Comparison of ENCODE assay signal across 21 cellular contexts in genomic region chr5:112279082-112279481, GRCh38.
A peak's percentile ranks its signal among the peaks of the same experiment; 100 is the strongest.
DNase-seq lines count a peak whose midpoint lies in the region; FAIRE-seq and TF ChIP-seq lines count a peak whose summit lies in the region.
"Had no signal": no experiment of that assay in that cellular context is flagged by ENCODE, and none has a peak within 500 bp of the region (broad histone marks: within the 10 kb centered on the region; RNA-seq: fewer than 3 reads in every experiment).

No MANE protein-coding gene starts in this region.

- peaks cover 10% of the 10 kb centered on the region for H3K9me3 Mint-ChIP-seq in glutamatergic neuron (ENCODE audit: unreplicated experiment)
- H3K9me3 Mint-ChIP-seq: CD4-positive, CD25-positive, alpha-beta regulatory T cell; CD8-positive, alpha-beta T cell; GM23338; H9 had no signal

- H3K27ac Mint-ChIP-seq in glutamatergic neuron (ENCODE audit: unreplicated experiment), result peak overlapping the region; percentile 11
- H3K27ac Mint-ChIP-seq: B cell; CD4-positive, CD25-positive, alpha-beta regulatory T cell; CD8-positive, alpha-beta T cell; GM23338; H9 had no signal

- no peaks in the 10 kb centered on the region for H3K9me3 ChIP-seq in kidney (ENCODE audit: control insufficient read depth in 1 of 2, low read length in 2 of 2)
- H3K9me3 ChIP-seq: BLaER1, Caco-2 had no signal

- DNase-seq in AG08395 (ENCODE audit: low spot score), result peak; percentile 4
- peak; percentile 11 for DNase-seq in GM03348 (ENCODE audit: low spot score)
- peak; percentile 42 for DNase-seq in astrocyte of the hippocampus (ENCODE audit: low read depth, low spot score)
- DNase-seq in glutamatergic neuron, result no peak
- no peak for DNase-seq in kidney
- DNase-seq in DMS79 treated with DMSO at 0.1 percent for 48 hours (lab: John Stamatoyannopoulos, UW), result no peak
- DNase-seq in HK-2 (ENCODE audit: unreplicated experiment), result no peak
- DNase-seq: Caco-2; CD4-positive, CD25-positive, alpha-beta regulatory T cell; CD8-positive, alpha-beta T cell; DMS153; EL; GDM1; H9 had no signal

- intact Hi-C loops in kidney (cut with DNase I), result no loop called here

- peaks cover 8% of the 10 kb centered on the region for H3K27me3 Mint-ChIP-seq in glutamatergic neuron (ENCODE audit: unreplicated experiment)
- H3K27me3 Mint-ChIP-seq: B cell had no signal

- no peak overlapping the region for H3K27ac ChIP-seq in kidney (ENCODE audit: low read depth in 2 of 2, low read length in 2 of 2)
- H3K27ac ChIP-seq: 22Rv1, BLaER1, C4-2B had no signal

- no peaks in the 10 kb centered on the region for H3K36me3 Mint-ChIP-seq in glutamatergic neuron (ENCODE audit: unreplicated experiment)
- H3K36me3 Mint-ChIP-seq: CD4-positive, CD25-positive, alpha-beta regulatory T cell; CD8-positive, alpha-beta T cell had no signal

- no peak overlapping the region for H3K4me3 ChIP-seq in kidney (ENCODE audit: low read length in 2 of 2)
- H3K4me3 ChIP-seq: BLaER1, GM23338 had no signal

- H3K9ac ChIP-seq in kidney (ENCODE audit: low read length in 2 of 2), result no peak overlapping the region
- H3K9ac ChIP-seq: BLaER1 had no signal

- peaks cover 63% of the 10 kb centered on the region for H3K4me1 Mint-ChIP-seq in glutamatergic neuron (ENCODE audit: low read depth, unreplicated experiment)
- H3K4me1 Mint-ChIP-seq: B cell; CD4-positive, CD25-positive, alpha-beta regulatory T cell; GM23338 had no signal

- H3K36me3 ChIP-seq in kidney (ENCODE audit: control insufficient read depth in 1 of 2, insufficient read depth in 2 of 2, low read length in 2 of 2), result no peaks in the 10 kb centered on the region
- H3K36me3 ChIP-seq: BLaER1 had no signal

- H3K4me3 Mint-ChIP-seq in glutamatergic neuron (ENCODE audit: unreplicated experiment), result no peak overlapping the region
- H3K4me3 Mint-ChIP-seq: B cell; CD4-positive, CD25-positive, alpha-beta regulatory T cell; CD8-positive, alpha-beta T cell; GM23338; H9 had no signal

- no peak for TF ChIP-seq CTCF in glutamatergic neuron (IDR thresholded peaks at IDR 0.05; ENCODE audit: partially characterized antibody, unreplicated experiment)
- no peak for TF ChIP-seq CTCF in kidney (IDR thresholded peaks at IDR 0.05; ENCODE audit: borderline replicate concordance, extremely low read depth, insufficient read depth)

- FAIRE-seq in kidney (lab: Jason Lieb, UNC), result no peak
- FAIRE-seq: A204.1, GM12892 had no signal

- H3K4me1 ChIP-seq in kidney (ENCODE audit: control insufficient read depth in 1 of 2, insufficient read depth in 1 of 2, low read depth in 1 of 2, low read length in 2 of 2), result no peaks in the 10 kb centered on the region
- H3K4me1 ChIP-seq: Caco-2 had no signal

Comparison
In these comparisons a context has a peak if more than half of its experiments do, and no peak if none do; other contexts are left out.
1. DNase-seq: peak in AG08395 (single experiment), GM03348 (single experiment) and astrocyte of the hippocampus (single experiment); none in glutamatergic neuron (single experiment), kidney (single experiment), DMS79 treated with DMSO at 0.1 percent for 48 hours (single experiment) and HK-2 (single experiment).